Comparison of ENCODE assay signal across 1 cellular context in the genomic region with DNA sequence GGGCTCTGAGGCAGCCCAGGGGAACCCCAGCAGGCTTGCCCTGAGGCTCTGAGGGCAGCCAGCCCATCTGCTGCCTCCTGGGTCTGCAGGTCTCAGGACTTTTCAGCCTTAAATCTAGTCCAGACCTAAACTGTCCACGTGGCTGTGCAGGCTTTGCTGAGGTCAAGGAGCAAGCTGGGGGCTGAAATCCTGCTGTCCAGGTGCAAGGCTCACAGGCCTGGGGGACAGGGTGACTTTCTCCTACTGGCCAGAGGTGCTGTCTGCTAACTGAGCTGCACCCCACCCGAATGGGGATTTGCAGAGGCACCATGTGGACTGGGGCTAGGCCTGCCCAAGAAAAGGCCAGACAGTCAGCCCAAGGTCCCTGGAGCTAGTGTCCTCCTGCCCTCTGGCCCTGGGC.
TF ChIP-seq lines count a peak whose summit lies in the region.

No MANE protein-coding gene starts in this region.

TF ChIP-seq in IMR-90, 13 proteins besides CTCF, POLR2A, EP300 and RAD21 (continued from another document):
- TF ChIP-seq RFX5 (IDR thresholded peaks at IDR 0.05; ENCODE audit: low read depth, low read length), result no peak
TF ChIP-seq in IMR-90: peak in this region for 0.
